In the genomic region with DNA sequence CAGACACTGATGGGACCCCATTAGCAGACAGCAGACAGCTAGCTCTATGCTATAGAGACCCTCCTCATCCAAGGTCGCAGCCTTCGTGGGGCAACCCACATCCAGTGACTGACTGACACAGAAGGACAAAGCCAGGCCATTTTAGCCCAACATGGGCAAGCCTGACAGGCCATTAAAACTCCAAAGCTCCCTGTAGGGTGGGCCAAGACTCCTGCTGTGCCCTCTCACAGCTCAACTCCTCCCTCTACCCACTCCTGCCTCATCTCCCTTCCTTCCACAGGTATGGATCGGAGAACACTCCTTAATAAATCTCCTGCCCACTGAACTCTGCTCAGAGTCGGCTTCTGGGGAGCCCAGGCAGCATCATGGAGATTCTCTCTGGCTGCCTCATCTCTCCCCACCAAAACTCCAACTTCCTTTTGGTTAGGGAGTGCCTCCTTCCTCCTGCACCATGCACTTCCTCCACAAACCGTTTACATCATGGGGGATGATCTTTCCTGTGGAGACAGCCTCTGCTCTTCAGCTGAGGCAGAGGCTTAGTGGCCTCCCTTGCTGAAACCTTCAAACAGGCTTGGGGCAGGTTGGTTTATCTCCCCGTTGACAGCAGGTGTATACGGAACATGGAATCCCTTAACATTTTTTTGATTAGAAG, we compare ENCODE assay signal across 1 cellular context.
A peak's percentile ranks its signal among the peaks of the same experiment; 100 is the strongest.
TF ChIP-seq lines count a peak whose summit lies in the region.

No MANE protein-coding gene starts in this region.

TF ChIP-seq in HepG2, 621 proteins besides CTCF, POLR2A, EP300 and RAD21 (continued from another document):
- TF ChIP-seq, protein P1, sequence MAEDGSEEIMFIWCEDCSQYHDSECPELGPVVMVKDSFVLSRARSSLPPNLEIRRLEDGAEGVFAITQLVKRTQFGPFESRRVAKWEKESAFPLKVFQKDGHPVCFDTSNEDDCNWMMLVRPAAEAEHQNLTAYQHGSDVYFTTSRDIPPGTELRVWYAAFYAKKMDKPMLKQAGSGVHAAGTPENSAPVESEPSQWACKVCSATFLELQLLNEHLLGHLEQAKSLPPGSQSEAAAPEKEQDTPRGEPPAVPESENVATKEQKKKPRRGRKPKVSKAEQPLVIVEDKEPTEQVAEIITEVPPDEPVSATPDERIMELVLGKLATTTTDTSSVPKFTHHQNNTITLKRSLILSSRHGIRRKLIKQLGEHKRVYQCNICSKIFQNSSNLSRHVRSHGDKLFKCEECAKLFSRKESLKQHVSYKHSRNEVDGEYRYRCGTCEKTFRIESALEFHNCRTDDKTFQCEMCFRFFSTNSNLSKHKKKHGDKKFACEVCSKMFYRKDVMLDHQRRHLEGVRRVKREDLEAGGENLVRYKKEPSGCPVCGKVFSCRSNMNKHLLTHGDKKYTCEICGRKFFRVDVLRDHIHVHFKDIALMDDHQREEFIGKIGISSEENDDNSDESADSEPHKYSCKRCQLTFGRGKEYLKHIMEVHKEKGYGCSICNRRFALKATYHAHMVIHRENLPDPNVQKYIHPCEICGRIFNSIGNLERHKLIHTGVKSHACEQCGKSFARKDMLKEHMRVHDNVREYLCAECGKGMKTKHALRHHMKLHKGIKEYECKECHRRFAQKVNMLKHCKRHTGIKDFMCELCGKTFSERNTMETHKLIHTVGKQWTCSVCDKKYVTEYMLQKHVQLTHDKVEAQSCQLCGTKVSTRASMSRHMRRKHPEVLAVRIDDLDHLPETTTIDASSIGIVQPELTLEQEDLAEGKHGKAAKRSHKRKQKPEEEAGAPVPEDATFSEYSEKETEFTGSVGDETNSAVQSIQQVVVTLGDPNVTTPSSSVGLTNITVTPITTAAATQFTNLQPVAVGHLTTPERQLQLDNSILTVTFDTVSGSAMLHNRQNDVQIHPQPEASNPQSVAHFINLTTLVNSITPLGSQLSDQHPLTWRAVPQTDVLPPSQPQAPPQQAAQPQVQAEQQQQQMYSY (CRISPR knock-in tag; IDR thresholded peaks at IDR 0.05), result no peak
- TF ChIP-seq, protein P2, sequence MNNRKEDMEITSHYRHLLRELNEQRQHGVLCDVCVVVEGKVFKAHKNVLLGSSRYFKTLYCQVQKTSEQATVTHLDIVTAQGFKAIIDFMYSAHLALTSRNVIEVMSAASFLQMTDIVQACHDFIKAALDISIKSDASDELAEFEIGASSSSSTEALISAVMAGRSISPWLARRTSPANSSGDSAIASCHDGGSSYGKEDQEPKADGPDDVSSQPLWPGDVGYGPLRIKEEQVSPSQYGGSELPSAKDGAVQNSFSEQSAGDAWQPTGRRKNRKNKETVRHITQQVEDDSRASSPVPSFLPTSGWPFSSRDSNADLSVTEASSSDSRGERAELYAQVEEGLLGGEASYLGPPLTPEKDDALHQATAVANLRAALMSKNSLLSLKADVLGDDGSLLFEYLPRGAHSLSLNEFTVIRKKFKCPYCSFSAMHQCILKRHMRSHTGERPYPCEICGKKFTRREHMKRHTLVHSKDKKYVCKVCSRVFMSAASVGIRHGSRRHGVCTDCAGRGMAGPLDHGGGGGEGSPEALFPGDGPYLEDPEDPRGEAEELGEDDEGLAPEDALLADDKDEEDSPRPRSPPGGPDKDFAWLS (CRISPR knock-in tag; IDR thresholded peaks at IDR 0.05; ENCODE audit: borderline replicate concordance), result no peak
- TF ChIP-seq MAF1 (CRISPR knock-in tag; IDR thresholded peaks at IDR 0.05; ENCODE audit: borderline replicate concordance), result 0 out of 2 replicates have a peak, but pooled peaks have one; percentile 8
- TF ChIP-seq, protein P3, sequence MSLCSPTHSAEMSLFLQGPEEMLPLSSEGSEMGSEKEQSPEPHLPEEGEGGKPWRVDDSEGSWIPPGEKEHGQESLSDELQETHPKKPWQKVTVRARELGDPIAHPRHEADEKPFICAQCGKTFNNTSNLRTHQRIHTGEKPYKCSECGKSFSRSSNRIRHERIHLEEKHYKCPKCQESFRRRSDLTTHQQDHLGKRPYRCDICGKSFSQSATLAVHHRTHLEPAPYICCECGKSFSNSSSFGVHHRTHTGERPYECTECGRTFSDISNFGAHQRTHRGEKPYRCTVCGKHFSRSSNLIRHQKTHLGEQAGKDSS (CRISPR knock-in tag; IDR thresholded peaks at IDR 0.05; ENCODE audit: borderline replicate concordance, low read depth), result peak; percentile 61; the same call in 1 of the 2 replicates
- TF ChIP-seq, protein P4, sequence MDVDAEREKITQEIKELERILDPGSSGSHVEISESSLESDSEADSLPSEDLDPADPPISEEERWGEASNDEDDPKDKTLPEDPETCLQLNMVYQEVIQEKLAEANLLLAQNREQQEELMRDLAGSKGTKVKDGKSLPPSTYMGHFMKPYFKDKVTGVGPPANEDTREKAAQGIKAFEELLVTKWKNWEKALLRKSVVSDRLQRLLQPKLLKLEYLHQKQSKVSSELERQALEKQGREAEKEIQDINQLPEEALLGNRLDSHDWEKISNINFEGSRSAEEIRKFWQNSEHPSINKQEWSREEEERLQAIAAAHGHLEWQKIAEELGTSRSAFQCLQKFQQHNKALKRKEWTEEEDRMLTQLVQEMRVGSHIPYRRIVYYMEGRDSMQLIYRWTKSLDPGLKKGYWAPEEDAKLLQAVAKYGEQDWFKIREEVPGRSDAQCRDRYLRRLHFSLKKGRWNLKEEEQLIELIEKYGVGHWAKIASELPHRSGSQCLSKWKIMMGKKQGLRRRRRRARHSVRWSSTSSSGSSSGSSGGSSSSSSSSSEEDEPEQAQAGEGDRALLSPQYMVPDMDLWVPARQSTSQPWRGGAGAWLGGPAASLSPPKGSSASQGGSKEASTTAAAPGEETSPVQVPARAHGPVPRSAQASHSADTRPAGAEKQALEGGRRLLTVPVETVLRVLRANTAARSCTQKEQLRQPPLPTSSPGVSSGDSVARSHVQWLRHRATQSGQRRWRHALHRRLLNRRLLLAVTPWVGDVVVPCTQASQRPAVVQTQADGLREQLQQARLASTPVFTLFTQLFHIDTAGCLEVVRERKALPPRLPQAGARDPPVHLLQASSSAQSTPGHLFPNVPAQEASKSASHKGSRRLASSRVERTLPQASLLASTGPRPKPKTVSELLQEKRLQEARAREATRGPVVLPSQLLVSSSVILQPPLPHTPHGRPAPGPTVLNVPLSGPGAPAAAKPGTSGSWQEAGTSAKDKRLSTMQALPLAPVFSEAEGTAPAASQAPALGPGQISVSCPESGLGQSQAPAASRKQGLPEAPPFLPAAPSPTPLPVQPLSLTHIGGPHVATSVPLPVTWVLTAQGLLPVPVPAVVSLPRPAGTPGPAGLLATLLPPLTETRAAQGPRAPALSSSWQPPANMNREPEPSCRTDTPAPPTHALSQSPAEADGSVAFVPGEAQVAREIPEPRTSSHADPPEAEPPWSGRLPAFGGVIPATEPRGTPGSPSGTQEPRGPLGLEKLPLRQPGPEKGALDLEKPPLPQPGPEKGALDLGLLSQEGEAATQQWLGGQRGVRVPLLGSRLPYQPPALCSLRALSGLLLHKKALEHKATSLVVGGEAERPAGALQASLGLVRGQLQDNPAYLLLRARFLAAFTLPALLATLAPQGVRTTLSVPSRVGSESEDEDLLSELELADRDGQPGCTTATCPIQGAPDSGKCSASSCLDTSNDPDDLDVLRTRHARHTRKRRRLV (CRISPR knock-in tag; IDR thresholded peaks at IDR 0.05), result no peak
- no peak for TF ChIP-seq FOXM1 (CRISPR knock-in tag; IDR thresholded peaks at IDR 0.05)
- TF ChIP-seq SETDB1 (CRISPR knock-in tag; IDR thresholded peaks at IDR 0.05; ENCODE audit: borderline replicate concordance), result no peak
- TF ChIP-seq, protein P5, sequence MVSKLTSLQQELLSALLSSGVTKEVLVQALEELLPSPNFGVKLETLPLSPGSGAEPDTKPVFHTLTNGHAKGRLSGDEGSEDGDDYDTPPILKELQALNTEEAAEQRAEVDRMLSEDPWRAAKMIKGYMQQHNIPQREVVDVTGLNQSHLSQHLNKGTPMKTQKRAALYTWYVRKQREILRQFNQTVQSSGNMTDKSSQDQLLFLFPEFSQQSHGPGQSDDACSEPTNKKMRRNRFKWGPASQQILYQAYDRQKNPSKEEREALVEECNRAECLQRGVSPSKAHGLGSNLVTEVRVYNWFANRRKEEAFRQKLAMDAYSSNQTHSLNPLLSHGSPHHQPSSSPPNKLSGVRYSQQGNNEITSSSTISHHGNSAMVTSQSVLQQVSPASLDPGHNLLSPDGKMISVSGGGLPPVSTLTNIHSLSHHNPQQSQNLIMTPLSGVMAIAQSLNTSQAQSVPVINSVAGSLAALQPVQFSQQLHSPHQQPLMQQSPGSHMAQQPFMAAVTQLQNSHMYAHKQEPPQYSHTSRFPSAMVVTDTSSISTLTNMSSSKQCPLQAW (CRISPR knock-in tag; IDR thresholded peaks at IDR 0.05), result peak; percentile 36; the same call in 1 of the 2 replicates
TF ChIP-seq in HepG2: peak in this region for 19.
